ENCODE assay signal across 16 cellular contexts in the genomic region with DNA sequence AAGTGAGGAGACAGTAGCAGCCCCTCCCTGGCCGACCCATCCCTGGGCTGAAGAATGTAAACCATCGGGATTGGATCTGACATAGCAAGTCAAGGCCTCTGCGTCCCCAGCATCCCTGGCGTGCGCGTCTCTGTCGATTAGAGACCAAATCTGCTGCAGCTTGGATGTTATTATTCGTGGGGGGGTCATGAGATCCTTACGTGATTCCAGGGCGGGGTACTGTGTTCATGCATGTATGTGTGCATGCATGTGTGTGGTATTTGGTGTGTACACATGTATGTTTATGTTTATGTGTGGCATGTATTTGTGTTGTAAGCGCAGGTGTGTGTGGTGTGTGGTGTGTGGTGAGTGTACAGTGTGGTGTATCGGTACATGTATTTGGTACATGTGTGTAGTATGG.
DNase-seq lines count a peak whose midpoint lies in the region; ATAC-seq and TF ChIP-seq lines count a peak whose summit lies in the region.
"Had no signal": no experiment of that assay in that cellular context is flagged by ENCODE, and none has a peak within 500 bp of the region (broad histone marks: within the 10 kb centered on the region; RNA-seq: fewer than 3 reads in every experiment).

No MANE protein-coding gene starts in this region.

- H3K4me3 ChIP-seq in GM23338: no peak overlapping the region
- H3K4me3 ChIP-seq in esophagus muscularis mucosa: no peak overlapping the region
- no peak overlapping the region for H3K4me3 ChIP-seq in neural progenitor cell
- no peak overlapping the region for H3K4me3 ChIP-seq in aorta (ENCODE audit: low read length in 2 of 2)
- H3K4me3 ChIP-seq: A549 had no signal

- H3K4me1 ChIP-seq in GM23338 (ENCODE audit: insufficient read depth): no peaks in the 10 kb centered on the region
- H3K4me1 ChIP-seq in esophagus muscularis mucosa: peaks cover 0 to 4% (median 0%) of the 10 kb centered on the region in 4 donors
- H3K4me1 ChIP-seq in neural progenitor cell: peaks cover 35% of the 10 kb centered on the region
- no peaks in the 10 kb centered on the region for H3K4me1 ChIP-seq in aorta (ENCODE audit: control insufficient read depth in 1 of 2, insufficient read depth in 2 of 2, low read length in 2 of 2)
- H3K4me1 ChIP-seq: A549, BE2C had no signal

- no peaks in the 10 kb centered on the region for H3K9me3 ChIP-seq in esophagus muscularis mucosa
- no peaks in the 10 kb centered on the region for H3K9me3 ChIP-seq in neural progenitor cell (ENCODE audit: low read depth)
- H3K9me3 ChIP-seq in aorta (ENCODE audit: control insufficient read depth, low read length): no peaks in the 10 kb centered on the region
- H3K9me3 ChIP-seq: A549, BE2C had no signal

- H4K20me1 ChIP-seq in GM23338 (replicated peaks; ENCODE audit: insufficient read depth) (no peaks in the 10 kb centered on the region), neural progenitor cell (ENCODE audit: low read depth) (no peaks in the 10 kb centered on the region)

- TF ChIP-seq EP300 in esophagus muscularis mucosa (IDR thresholded peaks at IDR 0.05): no peak

- DNase-seq in GM23338 (ENCODE audit: low spot score): no peak
- no peak for DNase-seq in activated T-helper 1 cell treated with anti-CD3 and anti-CD28 coated beads, Interleukin-12 subunit alpha, Interleukin-12 subunit beta, Interleukin-2, Interleukin-4 antibody, amounts not matched to agents 30 ng/mL and 10 ng/mL and 1 ng/mL, durations not matched to agents 14 hours and 24 hours and 36 hours (ENCODE audit: low spot score)
- peak; percentile 70 for DNase-seq in esophagus muscularis mucosa (ENCODE audit: extremely low spot score)
- no peak for DNase-seq in neural progenitor cell (ENCODE audit: low spot score)
- DNase-seq in SHP77 treated with DMSO at 0.1 percent for 48 hours (lab: John Stamatoyannopoulos, UW): no peak
- no peak for DNase-seq in aorta
- no peak for DNase-seq in SW480 (ENCODE audit: low spot score)
- DNase-seq: BE2C; CD4-positive, alpha-beta memory T cell; DMS153; DMS79 treated with DMSO at 0.1 percent for 48 hours; EL; H7 had no signal

- H3K27me3 Mint-ChIP-seq in GM23338 (ENCODE audit: insufficient read depth, low read depth, poor library complexity) (peaks cover 19% of the 10 kb centered on the region), neural progenitor cell (ENCODE audit: insufficient read depth, low read depth) (peaks cover 10% of the 10 kb centered on the region)
- H3K27me3 Mint-ChIP-seq in activated T-helper 1 cell treated with anti-CD3 and anti-CD28 coated beads, Interleukin-12 subunit alpha, Interleukin-12 subunit beta, Interleukin-2, Interleukin-4 antibody, amounts not matched to agents 30 ng/mL and 10 ng/mL and 1 ng/mL, durations not matched to agents 14 hours and 24 hours and 36 hours (ENCODE audit: insufficient read depth): no peaks in the 10 kb centered on the region
- H3K27me3 Mint-ChIP-seq: CD4-positive, alpha-beta memory T cell; IgD-negative memory B cell had no signal

- H3K4me1 Mint-ChIP-seq in GM23338: no peaks in the 10 kb centered on the region; the same call in 2 of the 3 replicates
- no peaks in the 10 kb centered on the region for H3K4me1 Mint-ChIP-seq in activated T-helper 1 cell treated with anti-CD3 and anti-CD28 coated beads, Interleukin-12 subunit alpha, Interleukin-12 subunit beta, Interleukin-2, Interleukin-4 antibody, amounts not matched to agents 30 ng/mL and 10 ng/mL and 1 ng/mL, durations not matched to agents 14 hours and 24 hours and 36 hours (ENCODE audit: low read depth)
- peaks cover 43% of the 10 kb centered on the region for H3K4me1 Mint-ChIP-seq in neural progenitor cell

- no peak overlapping the region for H3K9ac ChIP-seq in neural progenitor cell

- no peaks in the 10 kb centered on the region for H3K27me3 ChIP-seq in GM23338 (ENCODE audit: insufficient read depth)
- peaks cover 0 to 10% (median 0%) of the 10 kb centered on the region in 4 donors for H3K27me3 ChIP-seq in esophagus muscularis mucosa
- no peaks in the 10 kb centered on the region for H3K27me3 ChIP-seq in neural progenitor cell
- H3K27me3 ChIP-seq in aorta (ENCODE audit: control insufficient read depth in 1 of 2, insufficient read depth in 2 of 2, low read length in 1 of 2): no peaks in the 10 kb centered on the region
- H3K27me3 ChIP-seq: BE2C had no signal

- H3K36me3 ChIP-seq in GM23338 (ENCODE audit: insufficient read depth) (no peaks in the 10 kb centered on the region; the same call in 1 of the 2 replicates), esophagus muscularis mucosa (no peaks in the 10 kb centered on the region), neural progenitor cell (no peaks in the 10 kb centered on the region), aorta (ENCODE audit: control insufficient read depth in 1 of 2, insufficient read depth in 2 of 2, low read length in 1 of 2) (no peaks in the 10 kb centered on the region)
- H3K36me3 ChIP-seq: BE2C had no signal

- no peak overlapping the region for H3K4me2 ChIP-seq in GM23338
- H3K4me2 ChIP-seq in neural progenitor cell: no peak overlapping the region
- H3K4me2 ChIP-seq: A549 had no signal

- H3K27ac ChIP-seq in GM23338 (ENCODE audit: low read depth) (no peak overlapping the region), esophagus muscularis mucosa (replicated peaks in 1 of 4) (no peak overlapping the region), neural progenitor cell (no peak overlapping the region), aorta (ENCODE audit: low read depth in 1 of 2, low read length in 2 of 2) (no peak overlapping the region)
- H3K27ac ChIP-seq: A549, C4-2B had no signal

- H3F3A ChIP-seq in GM23338 (replicated peaks; ENCODE audit: low read depth) (no peaks in the 10 kb centered on the region), neural progenitor cell (ENCODE audit: low read depth) (peaks cover 25% of the 10 kb centered on the region)

- 93% methylated on average over 12 of the region's 12 CpGs for WGBS in esophagus muscularis mucosa
- 95 to 96% methylated on average over 12 of the region's 12 CpGs for WGBS in aorta, 2 donors

- no peak for TF ChIP-seq POLR2A in esophagus muscularis mucosa (IDR thresholded peaks at IDR 0.05; ENCODE audit: low read depth)

- H3K4me3 Mint-ChIP-seq in GM23338: peak overlapping the region; percentile 39
- no peak overlapping the region for H3K4me3 Mint-ChIP-seq in activated T-helper 1 cell treated with anti-CD3 and anti-CD28 coated beads, Interleukin-12 subunit alpha, Interleukin-12 subunit beta, Interleukin-2, Interleukin-4 antibody, amounts not matched to agents 30 ng/mL and 10 ng/mL and 1 ng/mL, durations not matched to agents 14 hours and 24 hours and 36 hours
- H3K4me3 Mint-ChIP-seq in neural progenitor cell: peak overlapping the region; percentile 70
- H3K4me3 Mint-ChIP-seq: IgD-negative memory B cell had no signal

- H3K27ac Mint-ChIP-seq in GM23338: peak overlapping the region; percentile 6; the same call in 1 of the 2 replicates
- H3K27ac Mint-ChIP-seq in activated T-helper 1 cell treated with anti-CD3 and anti-CD28 coated beads, Interleukin-12 subunit alpha, Interleukin-12 subunit beta, Interleukin-2, Interleukin-4 antibody, amounts not matched to agents 30 ng/mL and 10 ng/mL and 1 ng/mL, durations not matched to agents 14 hours and 24 hours and 36 hours: peak overlapping the region; percentile 3
- H3K27ac Mint-ChIP-seq in neural progenitor cell: peak overlapping the region; percentile 58
- H3K27ac Mint-ChIP-seq: IgD-negative memory B cell had no signal

- TF ChIP-seq CTCF in GM23338 (conservative IDR thresholded peaks at IDR 0.05; ENCODE audit: low read depth in 2 of 2) (no peak), esophagus muscularis mucosa (IDR thresholded peaks at IDR 0.05) (no peak), neural progenitor cell (IDR thresholded peaks at IDR 0.05) (no peak)

- H2AFZ ChIP-seq in GM23338 (no peak overlapping the region), neural progenitor cell (replicated peaks) (no peak overlapping the region)

- intact Hi-C loops in activated T-helper 1 cell treated with anti-CD3 and anti-CD28 coated beads, Interleukin-12 subunit alpha, Interleukin-12 subunit beta, Interleukin-2, Interleukin-4 antibody, amounts not matched to agents 30 ng/mL and 10 ng/mL and 1 ng/mL, durations not matched to agents 14 hours and 24 hours and 36 hours (cut with micrococcal nuclease): no loop called here
- intact Hi-C loops in esophagus muscularis mucosa (cut with DNase I) (no loop called here), aorta (cut with DNase I) (no loop called here)

- H3K9me3 Mint-ChIP-seq in GM23338: peaks cover 96% of the 10 kb centered on the region
- peaks cover 6% of the 10 kb centered on the region for H3K9me3 Mint-ChIP-seq in activated T-helper 1 cell treated with anti-CD3 and anti-CD28 coated beads, Interleukin-12 subunit alpha, Interleukin-12 subunit beta, Interleukin-2, Interleukin-4 antibody, amounts not matched to agents 30 ng/mL and 10 ng/mL and 1 ng/mL, durations not matched to agents 14 hours and 24 hours and 36 hours
- peaks cover 10% of the 10 kb centered on the region for H3K9me3 Mint-ChIP-seq in neural progenitor cell

- no peaks in the 10 kb centered on the region for H3K9me2 ChIP-seq in GM23338 (ENCODE audit: insufficient read depth)

- ATAC-seq in GM23338 (no peak), aorta (ENCODE audit: low FRiP score) (no peak)
- ATAC-seq: A549 had no signal

- no peaks in the 10 kb centered on the region for H3K79me2 ChIP-seq in GM23338 (replicated peaks; ENCODE audit: insufficient read depth)
- no peaks in the 10 kb centered on the region for H3K79me2 ChIP-seq in neural progenitor cell (ENCODE audit: low read depth)

- peaks cover 52% of the 10 kb centered on the region for H3K36me3 Mint-ChIP-seq in GM23338 (ENCODE audit: low read depth)
- H3K36me3 Mint-ChIP-seq in activated T-helper 1 cell treated with anti-CD3 and anti-CD28 coated beads, Interleukin-12 subunit alpha, Interleukin-12 subunit beta, Interleukin-2, Interleukin-4 antibody, amounts not matched to agents 30 ng/mL and 10 ng/mL and 1 ng/mL, durations not matched to agents 14 hours and 24 hours and 36 hours (ENCODE audit: low read depth): peaks cover 3% of the 10 kb centered on the region
- H3K36me3 Mint-ChIP-seq in neural progenitor cell: peaks cover 5% of the 10 kb centered on the region
- H3K36me3 Mint-ChIP-seq: CD4-positive, alpha-beta memory T cell; IgD-negative memory B cell had no signal

TF ChIP-seq in GM23338, 12 proteins besides CTCF, POLR2A, EP300 and RAD21 (continues in another document):
- TF ChIP-seq, protein P1, sequence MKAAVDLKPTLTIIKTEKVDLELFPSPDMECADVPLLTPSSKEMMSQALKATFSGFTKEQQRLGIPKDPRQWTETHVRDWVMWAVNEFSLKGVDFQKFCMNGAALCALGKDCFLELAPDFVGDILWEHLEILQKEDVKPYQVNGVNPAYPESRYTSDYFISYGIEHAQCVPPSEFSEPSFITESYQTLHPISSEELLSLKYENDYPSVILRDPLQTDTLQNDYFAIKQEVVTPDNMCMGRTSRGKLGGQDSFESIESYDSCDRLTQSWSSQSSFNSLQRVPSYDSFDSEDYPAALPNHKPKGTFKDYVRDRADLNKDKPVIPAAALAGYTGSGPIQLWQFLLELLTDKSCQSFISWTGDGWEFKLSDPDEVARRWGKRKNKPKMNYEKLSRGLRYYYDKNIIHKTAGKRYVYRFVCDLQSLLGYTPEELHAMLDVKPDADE (IDR thresholded peaks at IDR 0.05): no peak
- TF ChIP-seq EZH2 (IDR thresholded peaks at IDR 0.05; ENCODE audit: low read depth, unreplicated experiment): no peak
- TF ChIP-seq POLR2AphosphoS5 (IDR thresholded peaks at IDR 0.05; ENCODE audit: low read depth): no peak
- no peak for TF ChIP-seq STAT1 (IDR thresholded peaks at IDR 0.05; ENCODE audit: unreplicated experiment)

Comparison
In these comparisons a context has a peak if more than half of its experiments do, and no peak if none do; other contexts are left out.
1. H3K27ac Mint-ChIP-seq: peak in every context shown above with its lines; median percentile 58 in neural progenitor cell; 6 in GM23338; 3 in activated T-helper 1 cell treated with anti-CD3 and anti-CD28 coated beads, Interleukin-12 subunit alpha, Interleukin-12 subunit beta, Interleukin-2, Interleukin-4 antibody, amounts not matched to agents 30 ng/mL and 10 ng/mL and 1 ng/mL, durations not matched to agents 14 hours and 24 hours and 36 hours.